Comparison of ENCODE assay signal across 8 cellular contexts in genomic region chr19:16571689-16572331, GRCh38. TPM values are rescaled to one million over a fixed set of nuclear protein-coding genes. Genes with fewer than 3 reads are reported as not detected.
DNase-seq lines count a peak whose midpoint lies in the region; ATAC-seq lines count a peak whose summit lies in the region.

No MANE protein-coding gene starts in this region.

- H3K9ac ChIP-seq in SK-N-MC (ENCODE audit: insufficient read length), result peak overlapping the region; percentile 86

- no peaks in the 10 kb centered on the region for H3K9me3 Mint-ChIP-seq in effector memory CD8-positive, alpha-beta T cell
- H3K9me3 Mint-ChIP-seq in naive B cell, result no peaks in the 10 kb centered on the region

- ATAC-seq in HG02943 (IDR thresholded peaks at IDR 0.05; ENCODE audit: low read depth, unreplicated experiment) (peak; percentile 29), naive B cell (ENCODE audit: low read depth in 2 of 2) (peak; percentile 52 to 54)
- peak; percentile 51 for ATAC-seq in effector memory CD8-positive, alpha-beta T cell (replicated peaks)

- peak; percentile 80 for DNase-seq in activated effector memory CD4-positive, alpha-beta T cell treated with anti-CD3 and anti-CD28 coated beads, Interleukin-2, amount 50 U/mL, for 16 hours
- no peak for DNase-seq in activated effector memory CD4-positive, alpha-beta T cell treated with Interleukin-2 at 50 U/mL for 16 hours
- DNase-seq in SK-N-MC (ENCODE audit: low read depth, low spot score), result no peak
- peak in 2 of 3 experiments; percentile 35 to 37 for DNase-seq in effector memory CD8-positive, alpha-beta T cell
- DNase-seq in naive B cell, result no peak
- DNase-seq in GM19240 (ENCODE audit: insufficient read length, low spot score), result no peak
- no peak for DNase-seq in DMS153 (lab: John Stamatoyannopoulos, UW)

- peaks cover 41% of the 10 kb centered on the region for H3K36me3 ChIP-seq in SK-N-MC (ENCODE audit: insufficient read depth, low read length)

- H3K4me1 Mint-ChIP-seq in effector memory CD8-positive, alpha-beta T cell (ENCODE audit: low read depth in 2 of 2), result peaks cover 41 to 43% of the 10 kb centered on the region in 2 donors
- H3K4me1 Mint-ChIP-seq in naive B cell, result peaks cover 31 to 56% (median 51%) of the 10 kb centered on the region in 3 donors

- peak overlapping the region; percentile 94 to 99 for H3K4me3 Mint-ChIP-seq in effector memory CD8-positive, alpha-beta T cell
- peak overlapping the region; percentile 70 to 100 (median 86) for H3K4me3 Mint-ChIP-seq in naive B cell

- H3K36me3 Mint-ChIP-seq in effector memory CD8-positive, alpha-beta T cell (ENCODE audit: insufficient read depth), result peaks cover 67% of the 10 kb centered on the region
- H3K36me3 Mint-ChIP-seq in naive B cell, result peaks cover under 1 to 8% of the 10 kb centered on the region in 2 donors

- peak overlapping the region; percentile 99 to 100 for H3K27ac Mint-ChIP-seq in effector memory CD8-positive, alpha-beta T cell
- H3K27ac Mint-ChIP-seq in naive B cell, result peak overlapping the region in 4 of 6 donors; percentile 47 to 99 (median 82)

- H3K9me3 ChIP-seq in SK-N-MC (ENCODE audit: low read depth, low read length), result no peaks in the 10 kb centered on the region

- H3K27me3 Mint-ChIP-seq in effector memory CD8-positive, alpha-beta T cell, result no peaks in the 10 kb centered on the region
- H3K27me3 Mint-ChIP-seq in naive B cell, result no peaks in the 10 kb centered on the region

- no peak overlapping the region for H3K27ac ChIP-seq in SK-N-MC

- peak overlapping the region; percentile 92 for H3K4me3 ChIP-seq in SK-N-MC

RNA-seq across cellular contexts. Expression of gene SLC35E1, which starts 0.4 kb away (rescaled TPM):
- 10 to 100 TPM; 15.4 to 26.2 (median 19.4) TPM for polyA plus RNA-seq in naive B cell (ENCODE audit: low read depth in 6 of 6)

RNA-seq across cellular contexts. Expression of gene CHERP, which starts 29.6 kb away (rescaled TPM):
- 10 to 100 TPM in 2 of 6 donors, 1 to 10 TPM in 4; 3.2 to 19.5 (median 9.4) TPM for polyA plus RNA-seq in naive B cell (ENCODE audit: low read depth in 6 of 6)

RNA-seq across cellular contexts. Expression of gene MED26, which starts 56.2 kb away (rescaled TPM):
- 10 to 100 TPM in 1 of 6 donors, 1 to 10 TPM in 5; 2.0 to 10.9 (median 5.4) TPM for polyA plus RNA-seq in naive B cell (ENCODE audit: low read depth in 6 of 6)

Comparison
In these comparisons a context has a peak if more than half of its experiments do, and no peak if none do; other contexts are left out.
1. DNase-seq: peak in activated effector memory CD4-positive, alpha-beta T cell treated with anti-CD3 and anti-CD28 coated beads, Interleukin-2, amount 50 U/mL, for 16 hours (single experiment) and effector memory CD8-positive, alpha-beta T cell (2 of 3); none in activated effector memory CD4-positive, alpha-beta T cell treated with Interleukin-2 at 50 U/mL for 16 hours (single experiment), SK-N-MC (single experiment), naive B cell (single experiment), GM19240 (single experiment) and DMS153 (single experiment).
2. Peak in every context shown above with its lines, with median percentiles within 50 percentile points of each other: ATAC-seq.